Comparison of ENCODE assay signal across 7 cellular contexts in the genomic region with DNA sequence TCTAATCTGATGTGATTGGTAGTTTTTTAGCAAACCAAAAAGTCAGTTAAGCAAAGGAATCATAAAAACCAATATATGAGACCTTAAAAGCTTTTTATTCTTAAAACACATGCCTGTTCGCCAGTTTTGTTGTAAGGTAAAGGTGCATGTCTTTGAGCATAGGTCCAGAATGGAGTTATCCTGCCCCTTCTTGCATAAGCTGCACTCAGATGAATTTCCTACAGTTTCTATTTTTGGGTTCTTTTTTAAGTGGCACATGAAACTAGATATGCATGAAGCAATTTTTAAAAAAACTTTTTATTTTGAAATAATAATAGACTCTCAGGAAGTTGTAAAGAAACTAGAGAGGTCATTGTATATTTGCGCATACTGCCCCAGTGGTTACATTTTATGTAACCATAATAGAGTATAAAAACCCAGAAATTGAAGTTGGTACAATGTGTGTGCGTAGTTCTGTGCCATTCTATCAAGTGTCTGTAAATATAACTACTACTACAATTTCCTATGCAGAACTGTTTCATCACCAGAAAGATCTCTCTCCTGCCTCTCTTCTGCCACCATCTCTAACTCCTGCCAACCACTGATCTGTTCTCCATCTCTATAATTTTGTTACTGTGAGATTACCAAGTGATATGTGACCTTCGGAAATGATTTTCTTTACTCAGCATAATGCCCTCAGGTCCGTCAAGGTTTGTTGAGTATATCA. TPM values are rescaled to one million over a fixed set of nuclear protein-coding genes. Genes with fewer than 3 reads are reported as not detected.
"Had no signal": no experiment of that assay in that cellular context is flagged by ENCODE, and none has a peak within 500 bp of the region (broad histone marks: within the 10 kb centered on the region; RNA-seq: fewer than 3 reads in every experiment).

No MANE protein-coding gene starts in this region.

RNA-seq across cellular contexts. Expression of a gene that starts 39.7 kb away (rescaled TPM):
- total RNA-seq: GM23248, GM23338, H1, H4, H7, H9, HFFc6 had no signal
